10 cellular contexts compared by ENCODE assay signal in the genomic region with DNA sequence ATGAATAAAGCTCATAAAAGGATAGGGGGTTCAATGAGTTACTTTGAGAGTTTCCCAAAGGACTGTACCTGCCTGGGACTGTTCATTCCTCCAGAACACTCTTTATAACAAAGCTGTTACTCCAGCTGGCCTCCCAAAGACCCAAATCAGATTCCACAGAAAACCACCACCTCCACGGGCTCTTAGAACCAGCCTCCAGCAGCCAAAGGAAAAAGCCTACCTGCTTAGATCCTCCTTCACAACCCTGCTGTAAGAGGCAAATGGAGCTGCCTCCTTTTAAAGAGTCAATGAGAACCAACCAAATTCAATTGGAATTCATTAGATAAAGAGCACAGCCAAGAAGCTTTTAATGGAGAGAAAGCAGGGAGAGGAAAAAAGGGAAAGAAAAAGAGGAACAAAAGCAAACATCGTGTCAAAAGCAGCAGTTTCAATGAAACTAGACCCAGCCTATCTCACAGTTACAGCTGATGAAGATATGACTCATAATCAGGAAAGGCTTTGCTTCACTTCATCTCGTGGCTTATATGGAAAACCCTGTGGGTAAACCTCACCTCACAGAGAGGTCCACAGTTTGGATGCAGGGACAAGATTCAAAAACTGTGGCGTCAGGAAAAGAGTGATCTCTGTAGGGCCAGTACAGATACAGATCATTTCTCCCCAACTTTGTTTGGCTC. TPM values are rescaled to one million over a fixed set of nuclear protein-coding genes. Genes with fewer than 3 reads are reported as not detected.
DNase-seq lines count a peak whose midpoint lies in the region; ATAC-seq, FAIRE-seq and TF ChIP-seq lines count a peak whose summit lies in the region.
"Had no signal": no experiment of that assay in that cellular context is flagged by ENCODE, and none has a peak within 500 bp of the region (broad histone marks: within the 10 kb centered on the region; RNA-seq: fewer than 3 reads in every experiment).

No MANE protein-coding gene starts in this region.

- no peaks in the 10 kb centered on the region for H3K36me3 Mint-ChIP-seq in CD4-positive, alpha-beta T cell (ENCODE audit: low read depth)

- no peak for TF ChIP-seq CTCF in K562 (IDR thresholded peaks at IDR 0.05 in 2 of 3, conservative IDR thresholded peaks at IDR 0.05 in 1 of 3; ENCODE audit: insufficient read depth in 2 of 3, low read depth in 1 of 3, low read length in 3 of 3)
- no peak for TF ChIP-seq CTCF in CD4-positive, alpha-beta T cell (IDR thresholded peaks at IDR 0.05)

- TF ChIP-seq RAD21 in K562 (CRISPR knock-in tag; conservative IDR thresholded peaks at IDR 0.05 in 1 of 2, IDR thresholded peaks at IDR 0.05 in 1 of 2) = no peak

- POLR2A ChIA-PET in K562 (lab: Yijun Ruan, JAX) = interaction anchor here (0.6 to 0.7 kb wide), 2 partner anchors 572 to 779 kb away, joined by 3 read pairs; no protein-coding TSS in a partner anchor
- POLR2A ChIA-PET in CD4-positive, alpha-beta T cell (lab: Charles Lee) = interaction anchor here (0.5 kb wide), 1 partner anchor 15 kb away, joined by 3 read pairs; no protein-coding TSS in a partner anchor

- no peaks in the 10 kb centered on the region for H3K27me3 ChIP-seq in K562 (ENCODE audit: control insufficient read depth in 2 of 2, insufficient read depth in 2 of 2, low read length in 2 of 2)
- peaks cover 7% of the 10 kb centered on the region for H3K27me3 ChIP-seq in CD4-positive, alpha-beta T cell (ENCODE audit: control insufficient read depth, insufficient read depth, low read length)
- H3K27me3 ChIP-seq: BLaER1 had no signal

- no peak overlapping the region for H3K4me3 ChIP-seq in K562
- H3K4me3 ChIP-seq: BLaER1 had no signal

- 0% methylated on average over 4 of the region's 4 CpGs for WGBS in K562 (ENCODE audit: insufficient coverage, low coverage, missing lambda C conversion rate)

- H3K4me2 ChIP-seq in K562 (ENCODE audit: insufficient read depth, low read length) = no peak overlapping the region
- H3K4me2 ChIP-seq: BLaER1 had no signal

- H3K79me2 ChIP-seq in K562 (ENCODE audit: control insufficient read depth, insufficient read depth, low read length) = no peaks in the 10 kb centered on the region

- no peaks in the 10 kb centered on the region for H3K4me1 ChIP-seq in K562 (replicated peaks in 1 of 2; ENCODE audit: control insufficient read depth in 2 of 2, insufficient read depth in 2 of 2, low read length in 2 of 2)
- H3K4me1 ChIP-seq: BLaER1 had no signal

- CTCF ChIA-PET in K562 (lab: Yijun Ruan, JAX; ENCODE audit: low intra/inter-chr PET ratio) = no interaction called here
- CTCF ChIA-PET in CD4-positive, alpha-beta T cell (lab: Charles Lee) = no interaction called here

- H4K20me1 ChIP-seq in K562 (replicated peaks; ENCODE audit: control insufficient read depth, insufficient read depth, low read length) = no peaks in the 10 kb centered on the region
- H4K20me1 ChIP-seq: BLaER1 had no signal

- H3K27me3 Mint-ChIP-seq in CD4-positive, alpha-beta T cell = peaks cover 41% of the 10 kb centered on the region

- no peak for TF ChIP-seq EP300 in K562 (IDR thresholded peaks at IDR 0.05; ENCODE audit: low read length)

- no peaks in the 10 kb centered on the region for H3K9me3 ChIP-seq in K562 (replicated peaks; ENCODE audit: control insufficient read depth, insufficient read depth, low read depth, low read length)
- no peaks in the 10 kb centered on the region for H3K9me3 ChIP-seq in CD4-positive, alpha-beta T cell (ENCODE audit: control insufficient read depth, low read length)
- H3K9me3 ChIP-seq: BLaER1 had no signal

- DNase-seq in AML-193 (lab: John Stamatoyannopoulos, UW) = peak; percentile 60 to 71
- peak; percentile 71 for DNase-seq in KBM-7
- DNase-seq in K562 (ENCODE audit: extremely low read depth in 1 of 4, low spot score in 3 of 4) = no peak
- DNase-seq in CD4-positive, alpha-beta T cell = no peak
- DNase-seq in NCI-H187 treated with DMSO at 0.1 percent for 48 hours (lab: John Stamatoyannopoulos, UW) = no peak
- DNase-seq: NCI-H1436 had no signal

- no peak overlapping the region for H3K9ac ChIP-seq in K562 (ENCODE audit: insufficient read depth in 1 of 2, low read depth in 2 of 2, low read length in 2 of 2)
- H3K9ac ChIP-seq: BLaER1 had no signal

- ATAC-seq in GM21515 (IDR thresholded peaks at IDR 0.05; ENCODE audit: unreplicated experiment) (peak; percentile 64), K562 (no peak), GM19467 (IDR thresholded peaks at IDR 0.05; ENCODE audit: unreplicated experiment) (no peak)
- no peak for ATAC-seq in CD4-positive, alpha-beta T cell (ENCODE audit: poor library complexity)
- ATAC-seq in activated CD4-positive, CD25-positive, alpha-beta regulatory T cell treated with anti-CD3 and anti-CD28 coated beads, Interleukin-2, amount 50 U/mL, for 24 hours = no peak

- H3K9me1 ChIP-seq in K562 (ENCODE audit: control insufficient read depth, insufficient read depth, low read length) = no peaks in the 10 kb centered on the region

- H3K36me3 ChIP-seq in K562 (ENCODE audit: control insufficient read depth, insufficient read depth, low read length) = no peaks in the 10 kb centered on the region
- H3K36me3 ChIP-seq: BLaER1 had no signal

- H2AFZ ChIP-seq in K562 (ENCODE audit: low read depth, low read length) = no peak overlapping the region

- H3K4me1 Mint-ChIP-seq in CD4-positive, alpha-beta T cell (ENCODE audit: low read depth) = no peaks in the 10 kb centered on the region

- no peak overlapping the region for H3K4me3 Mint-ChIP-seq in CD4-positive, alpha-beta T cell

- BruUV-seq in K562 (replicated peaks; lab: Mats Ljungman, UMichigan) = no TSS peak

- no peak overlapping the region for H3K27ac ChIP-seq in K562 (ENCODE audit: extremely low read depth, low read depth, low read length)
- no peak overlapping the region for H3K27ac ChIP-seq in CD4-positive, alpha-beta T cell (ENCODE audit: low read depth, low read length)
- H3K27ac ChIP-seq: BLaER1 had no signal

- no peaks in the 10 kb centered on the region for H3K9me3 Mint-ChIP-seq in CD4-positive, alpha-beta T cell

- FAIRE-seq in K562 (lab: Jason Lieb, UNC) = no peak

- intact Hi-C loops in K562 (cut with micrococcal nuclease) = no loop called here
- intact Hi-C loops in CD4-positive, alpha-beta T cell (cut with DNase I, micrococcal nuclease) = no loop called here

- in situ Hi-C loops in KBM-7 (cut with MboI; ENCODE audit: low pct_unique_long_range_greater_than_20kb, low sequenced_read_pairs) (no loop called here), K562 (cut with MboI) (no loop called here)

- no peak overlapping the region for H3K27ac Mint-ChIP-seq in CD4-positive, alpha-beta T cell

- no peak for TF ChIP-seq POLR2A in K562 (conservative IDR thresholded peaks at IDR 0.05)

TF ChIP-seq in K562, 482 proteins besides CTCF, POLR2A, EP300 and RAD21 (continues in another document):
- no peak for TF ChIP-seq HOXB6 (CRISPR knock-in tag; IDR thresholded peaks at IDR 0.05; ENCODE audit: borderline replicate concordance)

RNA-seq across cellular contexts. Expression of a gene that starts 27.8 kb away (rescaled TPM):
- total RNA-seq in K562 (2011; cell fraction: chromatin; rRNA removed; ENCODE audit: low replicate concordance) = 0.86 TPM in 1 of 2 replicates, not detected in the other
- total RNA-seq in K562 (2011; cell fraction: nucleolus; rRNA removed) = not detected in 2 replicates
- total RNA-seq in K562 (2011; cell fraction: nucleoplasm; rRNA removed) = not detected in 2 replicates
- total RNA-seq in K562 (2014; rRNA removed) (not detected in 2 replicates), K562 (2014; rRNA removed; fragmentation: Illumina TruSeq; extraction: Trizol) (0.13 and 0.62 TPM in 2 replicates), K562 (2015; rRNA removed; fragmentation: Illumina TruSeq; extraction: Trizol) (0.25 and 0.30 TPM in 2 replicates), K562 (2021) (0.27 and 0.49 TPM in 2 replicates)
- polyA plus RNA-seq in K562 (2011; rRNA removed) (0.38 TPM in 1 of 2 replicates, not detected in the other), K562 (2014; fragmentation: Illumina TruSeq; extraction: Trizol) (0.08 and 0.54 TPM in 2 replicates), K562 (2014; fragmentation: Nextera tagmentation; extraction: Ambion mirVana) (1 to 10 TPM in 1 of 2 experiments, under 1 TPM in 1; 0.83 to 1.1 TPM), K562 (2014; rRNA removed) (0.22 TPM in 1 of 2 replicates, not detected in the other)
- polyA plus RNA-seq in K562 (2011; cell fraction: cytosol; rRNA removed) = 0.12 TPM in 1 of 2 replicates, not detected in the other
- polyA plus RNA-seq in K562 (2011; cell fraction: nucleus; rRNA removed) = not detected in 2 replicates
- 0.52 and 0.97 TPM in 2 replicates for polyA plus RNA-seq in K562 (2012)
- polyA minus RNA-seq in K562 (2011; rRNA and poly(A)+ RNA removed) = not detected in 2 replicates
- not detected in 2 replicates for polyA minus RNA-seq in K562 (2011; cell fraction: cytosol; rRNA and poly(A)+ RNA removed)
- not detected in 2 replicates for polyA minus RNA-seq in K562 (2011; cell fraction: nucleus; rRNA and poly(A)+ RNA removed)
- total RNA-seq in CD4-positive, alpha-beta T cell = 1 to 10 TPM in 1 of 2 experiments, under 1 TPM in 1; 0.70 to 1.1 TPM

RNA-seq across cellular contexts. Expression of a gene that starts 37.9 kb away (rescaled TPM):
- not detected in 2 replicates for total RNA-seq in K562 (2011; cell fraction: chromatin; rRNA removed; ENCODE audit: low replicate concordance)
- total RNA-seq in K562 (2011; cell fraction: nucleolus; rRNA removed) = not detected in 2 replicates
- not detected in 2 replicates for total RNA-seq in K562 (2011; cell fraction: nucleoplasm; rRNA removed)
- total RNA-seq in K562 (2014; rRNA removed) (not detected in 2 replicates), K562 (2014; rRNA removed; fragmentation: Illumina TruSeq; extraction: Trizol) (not detected in 2 replicates), K562 (2015; rRNA removed; fragmentation: Illumina TruSeq; extraction: Trizol) (not detected in 2 replicates), K562 (2021) (not detected in 2 replicates)
- polyA plus RNA-seq in K562 (2011; rRNA removed) (not detected in 2 replicates), K562 (2014; fragmentation: Illumina TruSeq; extraction: Trizol) (not detected in 2 replicates), K562 (2014; fragmentation: Nextera tagmentation; extraction: Ambion mirVana) (not detected), K562 (2014; rRNA removed) (not detected in 2 replicates)
- polyA plus RNA-seq in K562 (2011; cell fraction: cytosol; rRNA removed) = not detected in 2 replicates
- polyA plus RNA-seq in K562 (2011; cell fraction: nucleus; rRNA removed) = not detected in 2 replicates
- not detected in 2 replicates for polyA plus RNA-seq in K562 (2012)
- not detected in 2 replicates for polyA minus RNA-seq in K562 (2011; rRNA and poly(A)+ RNA removed)
- polyA minus RNA-seq in K562 (2011; cell fraction: cytosol; rRNA and poly(A)+ RNA removed) = not detected in 2 replicates
- not detected in 2 replicates for polyA minus RNA-seq in K562 (2011; cell fraction: nucleus; rRNA and poly(A)+ RNA removed)
- total RNA-seq in CD4-positive, alpha-beta T cell = not detected

Comparison
In these comparisons a context has a peak if more than half of its experiments do, and no peak if none do; other contexts are left out.
1. DNase-seq: peak in AML-193 (2 of 2) and KBM-7 (single experiment); none in K562 (0 of 4), CD4-positive, alpha-beta T cell (0 of 10) and NCI-H187 treated with DMSO at 0.1 percent for 48 hours (single experiment).